8 cellular contexts compared by ENCODE assay signal in genomic region chr10:43648083-43648391, GRCh38. TPM values are rescaled to one million over a fixed set of nuclear protein-coding genes. Genes with fewer than 3 reads are reported as not detected.
DNase-seq lines count a peak whose midpoint lies in the region; ATAC-seq and TF ChIP-seq lines count a peak whose summit lies in the region.

No MANE protein-coding gene starts in this region.

- DNase-seq in activated CD4-positive, alpha-beta T cell treated with anti-CD3 and anti-CD28 coated beads, Interleukin-2, amount 10 ng/mL, durations not matched to agents 24 days and 14 days: no peak
- no peak for DNase-seq in activated CD4-positive, alpha-beta T cell treated with anti-CD3 and anti-CD28 coated beads, Interleukin-2, amount 50 U/mL, for 48 hours
- DNase-seq in activated T-helper 2 cell treated with anti-CD3 and anti-CD28 coated beads, Interferon-gamma antibody, Interleukin-2, Interleukin-4, amounts not matched to agents 10 μg/mL and 5 μg/mL and 100 μg/mL, durations not matched to agents 14 hours and 24 hours and 36 hours (ENCODE audit: low spot score): no peak
- DNase-seq in kidney epithelial cell (ENCODE audit: low read depth) (no peak), CD1c-positive myeloid dendritic cell (ENCODE audit: extremely low spot score) (no peak)
- DNase-seq in stimulated activated CD4-positive, alpha-beta T cell treated with anti-CD3 and anti-CD28 coated beads, Interleukin-4, amount 100 ng/mL, for 24 hours: no peak

- peaks cover 4% of the 10 kb centered on the region for H3K36me3 ChIP-seq in kidney epithelial cell (ENCODE audit: control insufficient read depth, insufficient read depth, low read length)
- H3K36me3 ChIP-seq in thymus (ENCODE audit: control insufficient read depth, insufficient read depth): peaks cover 20% of the 10 kb centered on the region

- H3K4me3 ChIP-seq in kidney epithelial cell (ENCODE audit: low read depth, low read length) (peak overlapping the region; percentile 60), thymus (ENCODE audit: low read length) (peak overlapping the region; percentile 92)

- peak overlapping the region; percentile 91 for H3K4me3 Mint-ChIP-seq in activated CD4-positive, alpha-beta T cell treated with anti-CD3 and anti-CD28 coated beads, Interleukin-2, amount 10 ng/mL, durations not matched to agents 24 days and 14 days
- H3K4me3 Mint-ChIP-seq in activated T-helper 2 cell treated with anti-CD3 and anti-CD28 coated beads, Interferon-gamma antibody, Interleukin-2, Interleukin-4, amounts not matched to agents 10 μg/mL and 5 μg/mL and 100 μg/mL, durations not matched to agents 14 hours and 24 hours and 36 hours (ENCODE audit: low read depth): peak overlapping the region; percentile 82

- no peak for ATAC-seq in GM19463 (IDR thresholded peaks at IDR 0.05; ENCODE audit: unreplicated experiment)

- H3K9me3 Mint-ChIP-seq in activated CD4-positive, alpha-beta T cell treated with anti-CD3 and anti-CD28 coated beads, Interleukin-2, amount 10 ng/mL, durations not matched to agents 24 days and 14 days: peaks cover 14% of the 10 kb centered on the region
- H3K9me3 Mint-ChIP-seq in activated T-helper 2 cell treated with anti-CD3 and anti-CD28 coated beads, Interferon-gamma antibody, Interleukin-2, Interleukin-4, amounts not matched to agents 10 μg/mL and 5 μg/mL and 100 μg/mL, durations not matched to agents 14 hours and 24 hours and 36 hours: peaks cover 45% of the 10 kb centered on the region

- peaks cover 45% of the 10 kb centered on the region for H3K36me3 Mint-ChIP-seq in activated CD4-positive, alpha-beta T cell treated with anti-CD3 and anti-CD28 coated beads, Interleukin-2, amount 10 ng/mL, durations not matched to agents 24 days and 14 days (ENCODE audit: low read depth)
- peaks cover 46% of the 10 kb centered on the region for H3K36me3 Mint-ChIP-seq in activated T-helper 2 cell treated with anti-CD3 and anti-CD28 coated beads, Interferon-gamma antibody, Interleukin-2, Interleukin-4, amounts not matched to agents 10 μg/mL and 5 μg/mL and 100 μg/mL, durations not matched to agents 14 hours and 24 hours and 36 hours (ENCODE audit: low read depth)

- no peak for TF ChIP-seq CTCF in kidney epithelial cell (IDR thresholded peaks at IDR 0.05; ENCODE audit: insufficient read depth, low read length, poor library complexity, severe bottlenecking)

- intact Hi-C loops in activated CD4-positive, alpha-beta T cell treated with anti-CD3 and anti-CD28 coated beads, Interleukin-2, amount 10 ng/mL, durations not matched to agents 24 days and 14 days (cut with micrococcal nuclease): loop anchor here (1.0 to 2.0 kb wide), 2 partner anchors 42 to 53 kb away; partner anchors contain the start of gene ZNF485
- intact Hi-C loops in activated T-helper 2 cell treated with anti-CD3 and anti-CD28 coated beads, Interferon-gamma antibody, Interleukin-2, Interleukin-4, amounts not matched to agents 10 μg/mL and 5 μg/mL and 100 μg/mL, durations not matched to agents 14 hours and 24 hours and 36 hours (cut with micrococcal nuclease): loop anchor here (1.0 to 2.0 kb wide), 3 partner anchors 41 to 74 kb away; partner anchors contain the start of genes ZNF239 and ZNF485

- H3K4me1 Mint-ChIP-seq in activated CD4-positive, alpha-beta T cell treated with anti-CD3 and anti-CD28 coated beads, Interleukin-2, amount 10 ng/mL, durations not matched to agents 24 days and 14 days: peaks cover 6% of the 10 kb centered on the region
- peaks cover 10% of the 10 kb centered on the region for H3K4me1 Mint-ChIP-seq in activated T-helper 2 cell treated with anti-CD3 and anti-CD28 coated beads, Interferon-gamma antibody, Interleukin-2, Interleukin-4, amounts not matched to agents 10 μg/mL and 5 μg/mL and 100 μg/mL, durations not matched to agents 14 hours and 24 hours and 36 hours (ENCODE audit: low read depth)

- no peak overlapping the region for H3K27ac ChIP-seq in thymus (ENCODE audit: low read depth)

- WGBS in thymus: 37% methylated on average over 9 of the region's 9 CpGs

- H3K9me3 ChIP-seq in thymus (ENCODE audit: control insufficient read depth): peaks cover 13% of the 10 kb centered on the region

- H3K27me3 ChIP-seq in kidney epithelial cell (ENCODE audit: control insufficient read depth, insufficient read depth, low read length) (no peaks in the 10 kb centered on the region), thymus (ENCODE audit: control insufficient read depth, insufficient read depth) (no peaks in the 10 kb centered on the region)

- H3K27ac Mint-ChIP-seq in activated CD4-positive, alpha-beta T cell treated with anti-CD3 and anti-CD28 coated beads, Interleukin-2, amount 10 ng/mL, durations not matched to agents 24 days and 14 days: peak overlapping the region; percentile 89
- peak overlapping the region; percentile 72 for H3K27ac Mint-ChIP-seq in activated T-helper 2 cell treated with anti-CD3 and anti-CD28 coated beads, Interferon-gamma antibody, Interleukin-2, Interleukin-4, amounts not matched to agents 10 μg/mL and 5 μg/mL and 100 μg/mL, durations not matched to agents 14 hours and 24 hours and 36 hours

- peaks cover 12% of the 10 kb centered on the region for H3K27me3 Mint-ChIP-seq in activated CD4-positive, alpha-beta T cell treated with anti-CD3 and anti-CD28 coated beads, Interleukin-2, amount 10 ng/mL, durations not matched to agents 24 days and 14 days
- H3K27me3 Mint-ChIP-seq in activated T-helper 2 cell treated with anti-CD3 and anti-CD28 coated beads, Interferon-gamma antibody, Interleukin-2, Interleukin-4, amounts not matched to agents 10 μg/mL and 5 μg/mL and 100 μg/mL, durations not matched to agents 14 hours and 24 hours and 36 hours (ENCODE audit: low read depth): peaks cover 6% of the 10 kb centered on the region

- peaks cover 4% of the 10 kb centered on the region for H3K4me1 ChIP-seq in thymus (ENCODE audit: control insufficient read depth, insufficient read depth, low read length)

RNA-seq across cellular contexts. Expression of gene ZNF32, which starts 0.6 kb away (rescaled TPM):
- total RNA-seq in activated CD4-positive, alpha-beta T cell treated with anti-CD3 and anti-CD28 coated beads, Interleukin-2, amount 10 ng/mL, durations not matched to agents 24 days and 14 days: 14.9 and 15.2 TPM in 2 replicates
- total RNA-seq in activated T-helper 2 cell treated with anti-CD3 and anti-CD28 coated beads, Interferon-gamma antibody, Interleukin-2, Interleukin-4, amounts not matched to agents 10 μg/mL and 5 μg/mL and 100 μg/mL, durations not matched to agents 14 hours and 24 hours and 36 hours: 12.1 and 12.9 TPM in 2 replicates
- total RNA-seq in kidney epithelial cell: 40.3 and 52.1 TPM in 2 replicates
- 88.7 TPM for polyA plus RNA-seq in thymus

RNA-seq across cellular contexts. Expression of gene ZNF485, which starts 41.8 kb away (rescaled TPM):
- 7.1 and 9.2 TPM in 2 replicates for total RNA-seq in activated CD4-positive, alpha-beta T cell treated with anti-CD3 and anti-CD28 coated beads, Interleukin-2, amount 10 ng/mL, durations not matched to agents 24 days and 14 days
- 5.6 and 6.5 TPM in 2 replicates for total RNA-seq in activated T-helper 2 cell treated with anti-CD3 and anti-CD28 coated beads, Interferon-gamma antibody, Interleukin-2, Interleukin-4, amounts not matched to agents 10 μg/mL and 5 μg/mL and 100 μg/mL, durations not matched to agents 14 hours and 24 hours and 36 hours
- total RNA-seq in kidney epithelial cell: 4.0 and 5.4 TPM in 2 replicates
- polyA plus RNA-seq in thymus: 3.3 TPM
